In genomic region chr19:45781282-45782161, GRCh38 we compare ENCODE assay signal across 10 cellular contexts. TPM values are rescaled to one million over a fixed set of nuclear protein-coding genes. Genes with fewer than 3 reads are reported as not detected.
DNase-seq lines count a peak whose midpoint lies in the region; ATAC-seq and TF ChIP-seq lines count a peak whose summit lies in the region.
"Had no signal": no experiment of that assay in that cellular context is flagged by ENCODE, and none has a peak within 500 bp of the region (broad histone marks: within the 10 kb centered on the region; RNA-seq: fewer than 3 reads in every experiment).

No MANE protein-coding gene starts in this region.

- peak overlapping the region; percentile 39 to 86 (median 83) for H3K4me3 Mint-ChIP-seq in nephron
- no peak overlapping the region for H3K4me3 Mint-ChIP-seq in activated CD8-positive, alpha-beta T cell treated with anti-CD3 and anti-CD28 coated beads, Interleukin-2, amount 10 ng/mL, durations not matched to agents 7 days and 5 days
- H3K4me3 Mint-ChIP-seq: activated T-helper 17 cell treated with anti-CD3 and anti-CD28 coated beads, Interleukin-2, amount 50 U/mL, for 72 hours had no signal

- H3K9me3 ChIP-seq in BE2C (no peaks in the 10 kb centered on the region), breast epithelium (no peaks in the 10 kb centered on the region)

- peak; percentile 79 for DNase-seq in BE2C
- DNase-seq in NCI-H2029 (lab: John Stamatoyannopoulos, UW) = peak; percentile 81
- DNase-seq in breast epithelium (ENCODE audit: low spot score in 2 of 2) = peak in 1 of 2 donors; percentile 64
- no peak for DNase-seq in stimulated activated naive CD8-positive, alpha-beta T cell treated with anti-CD3 and anti-CD28 coated beads, Interleukin-15, Interleukin-2, amounts not matched to agents 100 U/mL and 50 U/mL, for 24 hours
- no peak for DNase-seq in activated CD8-positive, alpha-beta T cell treated with anti-CD3 and anti-CD28 coated beads, Interleukin-2, amount 10 ng/mL, durations not matched to agents 7 days and 5 days
- DNase-seq in T-helper 1 cell = no peak

- POLR2A ChIA-PET in activated CD8-positive, alpha-beta T cell treated with anti-CD3 and anti-CD28 coated beads, Interleukin-2, amount 10 ng/mL, durations not matched to agents 7 days and 5 days (lab: Charles Lee) = no interaction called here

- H3K36me3 Mint-ChIP-seq in nephron (ENCODE audit: low read depth) = peaks cover 17% of the 10 kb centered on the region
- peaks cover 3% of the 10 kb centered on the region for H3K36me3 Mint-ChIP-seq in activated CD8-positive, alpha-beta T cell treated with anti-CD3 and anti-CD28 coated beads, Interleukin-2, amount 10 ng/mL, durations not matched to agents 7 days and 5 days (ENCODE audit: low read depth)

- H3K27me3 ChIP-seq in BE2C = no peaks in the 10 kb centered on the region
- no peaks in the 10 kb centered on the region for H3K27me3 ChIP-seq in breast epithelium

- intact Hi-C loops in breast epithelium (cut with DNase I; ENCODE audit: low total_unique reads) = no loop called here

- H3K4me1 ChIP-seq in BE2C (peaks cover 14% of the 10 kb centered on the region), breast epithelium (peaks cover 22 to 25% of the 10 kb centered on the region in 2 donors)

- ATAC-seq in stimulated activated naive CD8-positive, alpha-beta T cell treated with anti-CD3 and anti-CD28 coated beads, Interleukin-15, Interleukin-2, amounts not matched to agents 100 U/mL and 50 U/mL, for 24 hours = no peak
- no peak for ATAC-seq in GM21576 (IDR thresholded peaks at IDR 0.05; ENCODE audit: unreplicated experiment)
- no peak for ATAC-seq in activated CD8-positive, alpha-beta T cell treated with anti-CD3 and anti-CD28 coated beads, Interleukin-2, amount 10 ng/mL, durations not matched to agents 7 days and 5 days
- ATAC-seq: activated T-helper 17 cell treated with anti-CD3 and anti-CD28 coated beads, Interleukin-2, amount 50 U/mL, for 72 hours had no signal

- peaks cover 33% of the 10 kb centered on the region for H3K4me1 Mint-ChIP-seq in nephron
- peaks cover 16% of the 10 kb centered on the region for H3K4me1 Mint-ChIP-seq in activated CD8-positive, alpha-beta T cell treated with anti-CD3 and anti-CD28 coated beads, Interleukin-2, amount 10 ng/mL, durations not matched to agents 7 days and 5 days (ENCODE audit: low read depth)

- CTCF ChIA-PET in activated CD8-positive, alpha-beta T cell treated with anti-CD3 and anti-CD28 coated beads, Interleukin-2, amount 10 ng/mL, durations not matched to agents 7 days and 5 days (lab: Charles Lee) = interaction anchor here (1.2 kb wide), 1 partner anchor 12 kb away, joined by 6 read pairs; the partner anchor contains the start of gene SIX5

- no peak for TF ChIP-seq POLR2A in breast epithelium (IDR thresholded peaks at IDR 0.05)

- H3K27me3 Mint-ChIP-seq in nephron (ENCODE audit: low read depth) = no peaks in the 10 kb centered on the region
- H3K27me3 Mint-ChIP-seq in activated CD8-positive, alpha-beta T cell treated with anti-CD3 and anti-CD28 coated beads, Interleukin-2, amount 10 ng/mL, durations not matched to agents 7 days and 5 days (ENCODE audit: low read depth) = peaks cover 36% of the 10 kb centered on the region

- H3K4me3 ChIP-seq in BE2C (ENCODE audit: low read depth, low read length) (no peak overlapping the region), breast epithelium (peak overlapping the region; percentile 55 to 68 (median 60))

- peaks cover 28% of the 10 kb centered on the region for H3K36me3 ChIP-seq in BE2C
- peaks cover 10% of the 10 kb centered on the region for H3K36me3 ChIP-seq in breast epithelium

- no peak for TF ChIP-seq CTCF in BE2C (IDR thresholded peaks at IDR 0.05; ENCODE audit: low read depth, low read length)
- TF ChIP-seq CTCF in breast epithelium (IDR thresholded peaks at IDR 0.05) = no peak
- no peak for TF ChIP-seq CTCF in nephron (IDR thresholded peaks at IDR 0.05; ENCODE audit: unreplicated experiment in 3 of 3)

- H3K27ac ChIP-seq in breast epithelium = peak overlapping the region; percentile 86 to 92

- peak overlapping the region; percentile 28 to 40 (median 38) for H3K27ac Mint-ChIP-seq in nephron
- H3K27ac Mint-ChIP-seq in activated CD8-positive, alpha-beta T cell treated with anti-CD3 and anti-CD28 coated beads, Interleukin-2, amount 10 ng/mL, durations not matched to agents 7 days and 5 days = no peak overlapping the region
- H3K27ac Mint-ChIP-seq: activated T-helper 17 cell treated with anti-CD3 and anti-CD28 coated beads, Interleukin-2, amount 50 U/mL, for 72 hours had no signal

- H3K9me3 Mint-ChIP-seq in nephron = no peaks in the 10 kb centered on the region
- no peaks in the 10 kb centered on the region for H3K9me3 Mint-ChIP-seq in activated CD8-positive, alpha-beta T cell treated with anti-CD3 and anti-CD28 coated beads, Interleukin-2, amount 10 ng/mL, durations not matched to agents 7 days and 5 days (ENCODE audit: insufficient read depth)
- H3K9me3 Mint-ChIP-seq: activated T-helper 17 cell treated with anti-CD3 and anti-CD28 coated beads, Interleukin-2, amount 50 U/mL, for 72 hours had no signal

RNA-seq across cellular contexts. Expression of gene DMPK, which starts 0.8 kb away (rescaled TPM):
- polyA plus RNA-seq in BE2C (2012; ENCODE audit: insufficient read depth, insufficient read length, low read depth) = 56.7 TPM
- total RNA-seq in breast epithelium = 10 to 100 TPM; 16.0 to 25.6 (median 24.5) TPM
- total RNA-seq in activated CD8-positive, alpha-beta T cell treated with anti-CD3 and anti-CD28 coated beads, Interleukin-2, amount 10 ng/mL, durations not matched to agents 7 days and 5 days = 10 to 100 TPM in 1 of 2 experiments, 1 to 10 TPM in 1; 9.9 to 14.4 TPM

RNA-seq across cellular contexts. Expression of gene DMWD, which starts 11.1 kb away (rescaled TPM):
- polyA plus RNA-seq in BE2C (2012; ENCODE audit: insufficient read depth, insufficient read length, low read depth) = 51.4 TPM
- total RNA-seq in breast epithelium = 10 to 100 TPM; 24.2 to 31.1 (median 29.3) TPM
- total RNA-seq in activated CD8-positive, alpha-beta T cell treated with anti-CD3 and anti-CD28 coated beads, Interleukin-2, amount 10 ng/mL, durations not matched to agents 7 days and 5 days = 10 to 100 TPM; 20.6 TPM

RNA-seq across cellular contexts. Expression of gene SIX5, which starts 12.5 kb away (rescaled TPM):
- polyA plus RNA-seq in BE2C (2012; ENCODE audit: insufficient read depth, insufficient read length, low read depth) = 3.3 TPM
- total RNA-seq in breast epithelium = 10 to 100 TPM in 2 of 3 donors, 1 to 10 TPM in 1; 8.6 to 11.8 (median 11.8) TPM
- under 1 TPM; 0.53 to 0.89 TPM for total RNA-seq in activated CD8-positive, alpha-beta T cell treated with anti-CD3 and anti-CD28 coated beads, Interleukin-2, amount 10 ng/mL, durations not matched to agents 7 days and 5 days
- polyA plus RNA-seq: neural cell had no signal

RNA-seq across cellular contexts. Expression of gene RSPH6A, which starts 33.6 kb away (rescaled TPM):
- polyA plus RNA-seq in BE2C (2012; ENCODE audit: insufficient read depth, insufficient read length, low read depth) = not detected
- total RNA-seq in breast epithelium = under 1 TPM in 1 of 3 donors, not detected in 2; 0.15 TPM
- total RNA-seq in activated CD8-positive, alpha-beta T cell treated with anti-CD3 and anti-CD28 coated beads, Interleukin-2, amount 10 ng/mL, durations not matched to agents 7 days and 5 days = under 1 TPM; 0.55 to 0.68 TPM
- polyA plus RNA-seq: neural cell had no signal

RNA-seq across cellular contexts. Expression of gene MEIOSIN, which starts 48.3 kb away (rescaled TPM):
- polyA plus RNA-seq in BE2C (2012; ENCODE audit: insufficient read depth, insufficient read length, low read depth) = 0.31 TPM
- total RNA-seq in breast epithelium = not detected
- total RNA-seq in activated CD8-positive, alpha-beta T cell treated with anti-CD3 and anti-CD28 coated beads, Interleukin-2, amount 10 ng/mL, durations not matched to agents 7 days and 5 days = not detected
- polyA plus RNA-seq: neural cell had no signal

Comparison
In these comparisons a context has a peak if more than half of its experiments do, and no peak if none do; other contexts are left out.
1. DNase-seq: peak in BE2C (single experiment) and NCI-H2029 (single experiment); none in stimulated activated naive CD8-positive, alpha-beta T cell treated with anti-CD3 and anti-CD28 coated beads, Interleukin-15, Interleukin-2, amounts not matched to agents 100 U/mL and 50 U/mL, for 24 hours (single experiment), activated CD8-positive, alpha-beta T cell treated with anti-CD3 and anti-CD28 coated beads, Interleukin-2, amount 10 ng/mL, durations not matched to agents 7 days and 5 days (single experiment) and T-helper 1 cell (0 of 5).
2. RNA of gene SIX5, which starts 12.5 kb away (total RNA-seq): 8.6 to 11.8 TPM in breast epithelium; 0.53 to 0.89 TPM in activated CD8-positive, alpha-beta T cell treated with anti-CD3 and anti-CD28 coated beads, Interleukin-2, amount 10 ng/mL, durations not matched to agents 7 days and 5 days; every median in the first group is over 4 times any median in the second.